Comparison of ENCODE assay signal across 8 cellular contexts in genomic region chr1:225746361-225747179, GRCh38. TPM values are rescaled to one million over a fixed set of nuclear protein-coding genes. Genes with fewer than 3 reads are reported as not detected.
DNase-seq lines count a peak whose midpoint lies in the region; ATAC-seq and TF ChIP-seq lines count a peak whose summit lies in the region.

No MANE protein-coding gene starts in this region.

- peak overlapping the region; percentile 89 for H2AFZ ChIP-seq in IMR-90 (replicated peaks; ENCODE audit: low read length, poor library complexity)

- H3K9me3 ChIP-seq in IMR-90 (ENCODE audit: control insufficient read depth, insufficient read depth, low read length) (no peaks in the 10 kb centered on the region), adrenal gland (replicated peaks in 1 of 3) (no peaks in the 10 kb centered on the region), right atrium auricular region (no peaks in the 10 kb centered on the region)

- H3K4me1 ChIP-seq in IMR-90 (ENCODE audit: control insufficient read depth, insufficient read depth, low read length): no peaks in the 10 kb centered on the region; the same call in 1 of the 2 replicates
- peaks cover 0 to 8% of the 10 kb centered on the region in 2 donors for H3K4me1 ChIP-seq in adrenal gland (replicated peaks in 1 of 2)
- H3K4me1 ChIP-seq in right atrium auricular region: peaks cover 0 to 40% of the 10 kb centered on the region in 2 donors
- H3K4me1 ChIP-seq in rectal smooth muscle tissue (ENCODE audit: control insufficient read depth, insufficient read depth, low read length): peaks cover 25% of the 10 kb centered on the region

- WGBS in IMR-90 (ENCODE audit: extremely low coverage in 2 of 2, insufficient read length in 1 of 2), 2 experiments: no CpG with 5 or more reads among the region's 18 CpGs
- 35 to 59% (median 44%) methylated on average over 13 to 18 of the region's 18 CpGs for WGBS in adrenal gland, 4 donors

- peak; percentile 85 for DNase-seq in AG20443 (ENCODE audit: low spot score)
- DNase-seq in IMR-90: peak; percentile 90
- DNase-seq in adrenal gland: peak; percentile 65 to 85 (median 75)
- DNase-seq in right atrium auricular region (ENCODE audit: low spot score): peak; percentile 84
- no peak for DNase-seq in GM20000 (ENCODE audit: low spot score)

- peak overlapping the region; percentile 47 for H4K91ac ChIP-seq in IMR-90 (ENCODE audit: insufficient read depth, low read depth, low read length)

- peak overlapping the region; percentile 72 for H3K4me2 ChIP-seq in IMR-90 (ENCODE audit: low read depth, low read length)

- no peaks in the 10 kb centered on the region for H3K9me1 ChIP-seq in IMR-90 (ENCODE audit: insufficient read depth, low read length)

- peak overlapping the region; percentile 75; the same call in 1 of the 3 replicates for H2BK15ac ChIP-seq in IMR-90 (ENCODE audit: low read depth, low read length)

- H2AK9ac ChIP-seq in IMR-90 (replicated peaks; ENCODE audit: low read depth, low read length, poor library complexity): peak overlapping the region; percentile 53

- peak overlapping the region; percentile 73 for H3K56ac ChIP-seq in IMR-90 (ENCODE audit: extremely low read depth, insufficient read depth, low read length)

- peak overlapping the region; percentile 26; the same call in 1 of the 2 replicates for H3K18ac ChIP-seq in IMR-90 (ENCODE audit: low read depth, low read length)

- H3K36me3 ChIP-seq in IMR-90 (ENCODE audit: control insufficient read depth, insufficient read depth, low read length): no peaks in the 10 kb centered on the region
- no peaks in the 10 kb centered on the region for H3K36me3 ChIP-seq in adrenal gland (replicated peaks in 1 of 2)
- H3K36me3 ChIP-seq in right atrium auricular region: no peaks in the 10 kb centered on the region
- H3K36me3 ChIP-seq in rectal smooth muscle tissue (ENCODE audit: control insufficient read depth, insufficient read depth, low read length): no peaks in the 10 kb centered on the region

- peak overlapping the region; percentile 84 for H3K27ac ChIP-seq in IMR-90 (ENCODE audit: insufficient read depth, low read length)
- peak overlapping the region; percentile 78 to 95 (median 89) for H3K27ac ChIP-seq in adrenal gland
- H3K27ac ChIP-seq in right atrium auricular region: peak overlapping the region; percentile 92 to 98
- peak overlapping the region; percentile 89 for H3K27ac ChIP-seq in rectal smooth muscle tissue (ENCODE audit: low read depth, low read length)

- peak overlapping the region; percentile 77 for H2AK5ac ChIP-seq in IMR-90 (ENCODE audit: low read depth, low read length)

- H3K4ac ChIP-seq in IMR-90 (ENCODE audit: low read depth, low read length): peak overlapping the region; percentile 82

- H4K20me1 ChIP-seq in IMR-90 (ENCODE audit: insufficient read depth, low read length): no peaks in the 10 kb centered on the region

- H4K8ac ChIP-seq in IMR-90 (ENCODE audit: low read depth in 2 of 2, low read length in 2 of 2): peak overlapping the region; percentile 30 to 47

- ATAC-seq in IMR-90 (ENCODE audit: low read depth): peak; percentile 98
- ATAC-seq in GM18870 (IDR thresholded peaks at IDR 0.05; ENCODE audit: unreplicated experiment): no peak
- ATAC-seq in HG03135 (IDR thresholded peaks at IDR 0.05; ENCODE audit: unreplicated experiment): no peak

- intact Hi-C loops in IMR-90 (cut with micrococcal nuclease) (no loop called here), adrenal gland (cut with DNase I) (no loop called here)

- 0 out of 2 replicates have a peak, but pooled peaks cover 2% of the 10 kb centered on the region for H3K27me3 ChIP-seq in IMR-90 (ENCODE audit: control insufficient read depth, insufficient read depth, low read length)
- H3K27me3 ChIP-seq in adrenal gland: no peaks in the 10 kb centered on the region
- H3K27me3 ChIP-seq in right atrium auricular region: no peaks in the 10 kb centered on the region
- no peaks in the 10 kb centered on the region for H3K27me3 ChIP-seq in rectal smooth muscle tissue (ENCODE audit: control insufficient read depth, insufficient read depth, low read length)

- POLR2A ChIA-PET in IMR-90 (lab: Charles Lee; ENCODE audit: unreplicated experiment): interaction anchor here (1.1 kb wide), 1 partner anchor 18 kb away, joined by 24 read pairs; no protein-coding TSS in a partner anchor

- TF ChIP-seq CTCF in IMR-90 (conservative IDR thresholded peaks at IDR 0.05; ENCODE audit: low read depth, low read length) (no peak), adrenal gland (IDR thresholded peaks at IDR 0.05) (peak in 5 of 6 experiments; percentile 10 to 49 (median 17)), right atrium auricular region (IDR thresholded peaks at IDR 0.05) (peak in 1 of 2 donors; percentile 21), GM20000 (IDR thresholded peaks at IDR 0.05; ENCODE audit: extremely low read depth, missing control alignments) (no peak)

- H3K4me3 ChIP-seq in IMR-90 (ENCODE audit: insufficient read depth, low read depth, low read length): peak overlapping the region; percentile 35
- peak overlapping the region in 2 of 4 donors; percentile 46 to 48 for H3K4me3 ChIP-seq in adrenal gland
- peak overlapping the region; percentile 40 to 49 for H3K4me3 ChIP-seq in right atrium auricular region
- H3K4me3 ChIP-seq in rectal smooth muscle tissue (ENCODE audit: low read length): peak overlapping the region; percentile 77

- H2BK20ac ChIP-seq in IMR-90 (ENCODE audit: low read depth, low read length): peak overlapping the region; percentile 84; the same call in 1 of the 2 replicates

- BruUV-seq in IMR-90 (replicated peaks; lab: Mats Ljungman, UMichigan): no TSS peak

- CTCF ChIA-PET in IMR-90 (lab: Yijun Ruan, JAX): interaction anchor here (0.6 to 1.6 kb wide), 3 partner anchors 11 to 147 kb away, joined by 3 to 5 read pairs (median 4); no protein-coding TSS in a partner anchor

- no peaks in the 10 kb centered on the region for H3K79me1 ChIP-seq in IMR-90 (ENCODE audit: low read depth in 1 of 2, low read length in 2 of 2)

- H3K23ac ChIP-seq in IMR-90 (ENCODE audit: low read depth, low read length): peak overlapping the region; percentile 57; the same call in 1 of the 2 replicates

- H2BK120ac ChIP-seq in IMR-90 (ENCODE audit: low read depth, low read length): peak overlapping the region; percentile 96

- peak overlapping the region; percentile 79 for H3K14ac ChIP-seq in IMR-90 (replicated peaks; ENCODE audit: low read depth, low read length)

- TF ChIP-seq RAD21 in IMR-90 (IDR thresholded peaks at IDR 0.05; ENCODE audit: low read length): no peak

- peak; percentile 49; the same call in 1 of the 2 replicates for TF ChIP-seq POLR2A in IMR-90 (IDR thresholded peaks at IDR 0.05; ENCODE audit: low read depth, low read length)
- TF ChIP-seq POLR2A in adrenal gland (IDR thresholded peaks at IDR 0.05): peak; percentile 46 to 85

- peak overlapping the region; percentile 22 for H4K5ac ChIP-seq in IMR-90 (ENCODE audit: low read depth, low read length)

- H3K9ac ChIP-seq in IMR-90 (ENCODE audit: low read depth, low read length): peak overlapping the region; percentile 71
- H3K9ac ChIP-seq in rectal smooth muscle tissue (ENCODE audit: low read length): peak overlapping the region; percentile 38

- dilution Hi-C loops in IMR-90 (cut with HindIII; ENCODE audit: low sequenced_read_pairs, unreplicated experiment): no loop called here

- H2BK5ac ChIP-seq in IMR-90 (ENCODE audit: low read depth, low read length, poor library complexity, severe bottlenecking): peak overlapping the region; percentile 45

- in situ Hi-C loops in IMR-90 (cut with MboI; ENCODE audit: low sequenced_read_pairs): no loop called here

TF ChIP-seq in IMR-90, 13 proteins besides CTCF, POLR2A, EP300 and RAD21:
- TF ChIP-seq MXI1 (IDR thresholded peaks at IDR 0.05; ENCODE audit: borderline replicate concordance, low read depth, low read length) (no peak), MAFK (IDR thresholded peaks at IDR 0.05; ENCODE audit: low read depth, low read length) (no peak), FOS (IDR thresholded peaks at IDR 0.05; ENCODE audit: low read depth, low read length) (peak; percentile 44), ELK1 (IDR thresholded peaks at IDR 0.05; ENCODE audit: borderline replicate concordance, low read depth, low read length) (no peak), NFE2L2 (IDR thresholded peaks at IDR 0.05; ENCODE audit: low read depth, low read length) (no peak), RFX5 (IDR thresholded peaks at IDR 0.05; ENCODE audit: low read depth, low read length) (no peak), CHD1 (IDR thresholded peaks at IDR 0.05; ENCODE audit: low read depth, low read length) (no peak), CEBPB (IDR thresholded peaks at IDR 0.05; ENCODE audit: low read depth, low read length) (no peak), RCOR1 (IDR thresholded peaks at IDR 0.05; ENCODE audit: insufficient replicate concordance, low read length) (no peak), SMC3 (IDR thresholded peaks at IDR 0.05; ENCODE audit: low read depth, low read length) (peak; percentile 10; the same call in 1 of the 2 replicates), BHLHE40 (IDR thresholded peaks at IDR 0.05; ENCODE audit: low read depth, low read length) (peak; percentile 53; the same call in 1 of the 2 replicates), USF2 (IDR thresholded peaks at IDR 0.05; ENCODE audit: low read depth, low read length) (no peak), MAZ (IDR thresholded peaks at IDR 0.05; ENCODE audit: borderline replicate concordance, low read depth, low read length) (no peak; the same call in 1 of the 2 replicates)

RNA-seq across cellular contexts. Expression of gene SRP9, which starts 31.1 kb away (rescaled TPM):
- total RNA-seq in IMR-90 (2012; rRNA removed) (230 and 484 TPM in 2 replicates), adrenal gland (100 to 1,000 TPM; 197 to 429 (median 293) TPM), right atrium auricular region (100 to 1,000 TPM; 143 to 216 TPM)
- polyA plus RNA-seq in IMR-90 (2012; rRNA removed) (205 and 295 TPM in 2 replicates), adrenal gland (100 to 1,000 TPM; 144 to 521 (median 178) TPM)
- polyA plus RNA-seq in IMR-90 (2012; cell fraction: cytosol; rRNA removed): 118 and 134 TPM in 2 replicates
- polyA plus RNA-seq in IMR-90 (2012; cell fraction: nucleus; rRNA removed; ENCODE audit: low replicate concordance): 48.5 and 140 TPM in 2 replicates

Comparison
In these comparisons a context has a peak if more than half of its experiments do, and no peak if none do; other contexts are left out.
1. CTCF ChIP-seq: peak in adrenal gland (5 of 6); none in IMR-90 (single experiment) and GM20000 (single experiment).
2. Peak in every context shown above with its lines, with median percentiles within 50 percentile points of each other: H3K27ac ChIP-seq.